ENCODE assay signal across 1 cellular context in genomic region chr6:7071405-7071804, GRCh38.
TF ChIP-seq lines count a peak whose summit lies in the region.

No MANE protein-coding gene starts in this region.

TF ChIP-seq in K562, 482 proteins besides CTCF, POLR2A, EP300 and RAD21 (continued from another document):
- no peak for TF ChIP-seq ZBTB12 (CRISPR knock-in tag; IDR thresholded peaks at IDR 0.05)
- no peak for TF ChIP-seq ZBTB7A (IDR thresholded peaks at IDR 0.05; ENCODE audit: borderline replicate concordance, control insufficient read depth, low read depth, low read length)
- TF ChIP-seq ZNF121 (CRISPR knock-in tag; conservative IDR thresholded peaks at IDR 0.05) = no peak
- TF ChIP-seq HMGXB4 (CRISPR knock-in tag; IDR thresholded peaks at IDR 0.05) = no peak
- no peak for TF ChIP-seq NFIC (IDR thresholded peaks at IDR 0.05)
- no peak for TF ChIP-seq E2F5 (CRISPR knock-in tag; IDR thresholded peaks at IDR 0.05)
